In the genomic region with DNA sequence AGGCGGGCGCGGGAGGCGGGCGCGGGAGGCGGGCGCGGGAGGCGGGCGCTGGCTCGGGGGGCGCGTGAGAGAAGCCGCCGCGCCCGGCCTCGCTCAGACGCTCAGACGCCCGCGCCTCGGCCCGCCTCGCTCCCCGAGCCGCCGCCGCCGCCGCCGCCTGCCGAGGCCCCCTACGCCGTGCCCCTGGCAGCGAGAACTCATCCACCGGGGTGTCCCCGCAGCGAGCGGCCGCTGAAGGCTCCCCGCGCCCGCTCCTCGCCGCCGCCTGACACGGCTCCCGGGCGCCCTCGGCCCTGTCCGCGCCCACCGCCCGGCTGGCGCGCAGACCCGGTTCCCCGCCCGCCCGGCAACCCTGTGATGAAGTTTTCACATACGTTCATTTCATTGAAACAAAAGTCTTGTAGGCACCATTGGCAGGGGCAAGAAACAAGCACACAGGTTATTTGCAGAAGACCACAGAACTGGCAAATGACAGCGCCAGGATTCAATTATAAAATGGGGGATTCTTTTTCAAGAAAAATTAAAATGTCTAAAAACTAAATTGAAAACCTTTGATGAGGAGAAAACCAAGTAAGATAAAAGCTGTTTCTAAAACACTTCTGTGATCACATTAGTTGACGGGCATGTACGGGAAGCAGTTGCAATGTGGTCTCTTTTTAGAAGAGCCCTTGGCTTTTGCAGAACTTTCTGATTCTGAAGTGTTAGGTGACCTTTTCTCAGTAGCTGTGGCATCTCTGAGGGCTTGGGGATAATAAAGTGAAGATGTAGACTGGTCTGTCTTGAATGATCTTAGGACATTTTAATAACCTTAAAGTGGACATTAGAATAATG, we compare ENCODE assay signal across 11 cellular contexts. TPM values are rescaled to one million over a fixed set of nuclear protein-coding genes. Genes with fewer than 3 reads are reported as not detected.
DNase-seq lines count a peak whose midpoint lies in the region; ATAC-seq, FAIRE-seq and TF ChIP-seq lines count a peak whose summit lies in the region.
"Had no signal": no experiment of that assay in that cellular context is flagged by ENCODE, and none has a peak within 500 bp of the region (broad histone marks: within the 10 kb centered on the region; RNA-seq: fewer than 3 reads in every experiment).

No MANE protein-coding gene starts in this region.

- H3K27me3 Mint-ChIP-seq in H9 (ENCODE audit: low read depth): peaks cover 64% of the 10 kb centered on the region
- peaks cover 62% of the 10 kb centered on the region for H3K27me3 Mint-ChIP-seq in astrocyte (ENCODE audit: low read depth, unreplicated experiment)

- H3K4me2 ChIP-seq in H9 (ENCODE audit: insufficient read depth, insufficient read length, low read length) (no peak overlapping the region), astrocyte (ENCODE audit: low read length) (peak overlapping the region; percentile 80), mesendoderm (ENCODE audit: low read length) (no peak overlapping the region)

- no peaks in the 10 kb centered on the region for H3K23me2 ChIP-seq in H9 (ENCODE audit: insufficient read length, low read depth, low read length, poor library complexity, severe bottlenecking)

- H4K8ac ChIP-seq in H9 (replicated peaks; ENCODE audit: insufficient read length, low read depth, low read length) (no peak overlapping the region), mesendoderm (ENCODE audit: low read depth, low read length) (no peak overlapping the region)

- no peak for TF ChIP-seq CTCF in H9 (conservative IDR thresholded peaks at IDR 0.05)
- TF ChIP-seq CTCF in astrocyte (IDR thresholded peaks at IDR 0.05; ENCODE audit: insufficient read depth, low read depth, low read length): no peak
- no peak for TF ChIP-seq CTCF in upper lobe of right lung (IDR thresholded peaks at IDR 0.05)

- H3K27ac Mint-ChIP-seq in H9 (no peak overlapping the region), astrocyte (ENCODE audit: unreplicated experiment) (no peak overlapping the region)

- H3K4me1 ChIP-seq in ACC112 (ENCODE audit: control insufficient read depth, insufficient read depth, low read length, unreplicated experiment) (no peaks in the 10 kb centered on the region), H9 (ENCODE audit: insufficient read depth, low read length) (no peaks in the 10 kb centered on the region; the same call in 1 of the 2 replicates), astrocyte (ENCODE audit: insufficient read depth, low read length) (no peaks in the 10 kb centered on the region), mesendoderm (ENCODE audit: control insufficient read depth, low read depth, low read length) (no peaks in the 10 kb centered on the region), upper lobe of right lung (no peaks in the 10 kb centered on the region)

- H4K91ac ChIP-seq in H9 (ENCODE audit: insufficient read length, low read depth, low read length): no peak overlapping the region

- H4K20me1 ChIP-seq in H9 (ENCODE audit: control insufficient read depth, insufficient read depth, insufficient read length) (no peaks in the 10 kb centered on the region), astrocyte (ENCODE audit: insufficient read depth, low read length) (no peaks in the 10 kb centered on the region)

- H3K4ac ChIP-seq in H9 (ENCODE audit: low read depth, low read length) (no peak overlapping the region), mesendoderm (ENCODE audit: low read depth, low read length) (no peak overlapping the region)

- H3K9me3 ChIP-seq in H9 (ENCODE audit: control insufficient read depth, low read depth, low read length) (no peaks in the 10 kb centered on the region), astrocyte (ENCODE audit: insufficient read depth, low read depth, low read length) (no peaks in the 10 kb centered on the region), upper lobe of right lung (no peaks in the 10 kb centered on the region)
- H3K9me3 ChIP-seq: tibial nerve had no signal

- H3K36me3 ChIP-seq in ACC112 (ENCODE audit: insufficient read depth, low read length): no peaks in the 10 kb centered on the region
- H3K36me3 ChIP-seq in astrocyte (ENCODE audit: insufficient read depth, low read length): no peaks in the 10 kb centered on the region
- no peaks in the 10 kb centered on the region for H3K36me3 ChIP-seq in mesendoderm (ENCODE audit: control insufficient read depth, insufficient read depth, low read length)
- H3K36me3 ChIP-seq in upper lobe of right lung: no peaks in the 10 kb centered on the region
- H3K36me3 ChIP-seq: tibial nerve had no signal

- peaks cover 9 to 12% of the 10 kb centered on the region in 2 experiments for H3K9me3 Mint-ChIP-seq in H9
- H3K9me3 Mint-ChIP-seq in astrocyte (ENCODE audit: unreplicated experiment): no peaks in the 10 kb centered on the region

- H2BK15ac ChIP-seq in H9 (ENCODE audit: low read depth, low read length) (no peak overlapping the region), mesendoderm (replicated peaks; ENCODE audit: low read depth) (no peak overlapping the region)

- no peak overlapping the region for H2BK20ac ChIP-seq in H9 (ENCODE audit: low read depth, low read length, poor library complexity, severe bottlenecking)

- no peak overlapping the region for H3T11ph ChIP-seq in H9 (ENCODE audit: low read length)

- intact Hi-C loops in upper lobe of right lung (cut with DNase I): no loop called here

- H3K79me1 ChIP-seq in H9 (ENCODE audit: insufficient read depth, low read depth, low read length, poor library complexity, severe bottlenecking) (no peaks in the 10 kb centered on the region), mesendoderm (ENCODE audit: low read length) (no peaks in the 10 kb centered on the region)

- H3K4me3 Mint-ChIP-seq in H9 (peak overlapping the region; percentile 43 to 70), astrocyte (ENCODE audit: unreplicated experiment) (peak overlapping the region; percentile 62)

- H4K5ac ChIP-seq in H9 (ENCODE audit: insufficient read length, low read depth, low read length) (no peak overlapping the region), mesendoderm (ENCODE audit: low read length) (no peak overlapping the region)

- H3K9ac ChIP-seq in H9 (ENCODE audit: extremely low read depth, insufficient read length, low read length) (no peak overlapping the region), astrocyte (ENCODE audit: low read length) (no peak overlapping the region), mesendoderm (ENCODE audit: low read length) (no peak overlapping the region)

- no peak overlapping the region for H3K18ac ChIP-seq in H9 (ENCODE audit: insufficient read length, low read depth, low read length)
- H3K18ac ChIP-seq in mesendoderm (ENCODE audit: low read length): peak overlapping the region; percentile 92

- H2AFZ ChIP-seq in ACC112 (ENCODE audit: low read length, unreplicated experiment) (no peak overlapping the region), H9 (ENCODE audit: low read length) (no peak overlapping the region), astrocyte (ENCODE audit: low read depth, low read length) (peak overlapping the region; percentile 11)

- no peak for FAIRE-seq in astrocyte (lab: Jason Lieb, UNC)

- DNase-seq in H9 (no peak), astrocyte (ENCODE audit: low read depth) (no peak), mesendoderm (no peak), NCI-H524 (lab: John Stamatoyannopoulos, UW) (no peak), upper lobe of right lung (no peak), NCI-H2107 (lab: John Stamatoyannopoulos, UW) (no peak)
- DNase-seq: erythroblast had no signal

- no CpG with 5 or more reads among the region's 66 CpGs for WGBS in H9 (ENCODE audit: extremely low coverage, insufficient read length, low lambda C conversion rate)
- no CpG with 5 or more reads among the region's 66 CpGs for WGBS in mesendoderm (ENCODE audit: extremely low coverage, insufficient coverage, low lambda C conversion rate)

- no peak overlapping the region for H3K14ac ChIP-seq in H9 (ENCODE audit: insufficient read depth, low read length)

- H2AK5ac ChIP-seq in H9 (ENCODE audit: insufficient read length, low read length) (no peak overlapping the region), mesendoderm (ENCODE audit: low read length) (no peak overlapping the region)

- H3K4me1 Mint-ChIP-seq in H9: peaks cover 36 to 42% of the 10 kb centered on the region in 2 experiments
- no peaks in the 10 kb centered on the region for H3K4me1 Mint-ChIP-seq in astrocyte (ENCODE audit: low read depth, unreplicated experiment)

- H2BK120ac ChIP-seq in H9 (ENCODE audit: low read depth, low read length, poor library complexity, severe bottlenecking) (no peak overlapping the region), mesendoderm (ENCODE audit: low read depth, low read length) (no peak overlapping the region)

- H3K4me3 ChIP-seq in ACC112 (ENCODE audit: low read depth, low read length) (peak overlapping the region; percentile 47; the same call in 1 of the 2 replicates), astrocyte (ENCODE audit: insufficient read depth, low read depth, low read length) (peak overlapping the region; percentile 33), mesendoderm (ENCODE audit: low read length) (no peak overlapping the region), upper lobe of right lung (no peak overlapping the region)
- H3K4me3 ChIP-seq: lung had no signal

- H2BK12ac ChIP-seq in H9 (ENCODE audit: insufficient read length, low read depth, low read length): no peak overlapping the region

- H2BK5ac ChIP-seq in H9 (ENCODE audit: insufficient read length, low read length) (no peak overlapping the region), mesendoderm (ENCODE audit: low read length) (no peak overlapping the region)

- H3K56ac ChIP-seq in H9 (ENCODE audit: insufficient read length, low read depth, low read length) (no peak overlapping the region), mesendoderm (ENCODE audit: low read length) (peak overlapping the region; percentile 25)

- H3K23ac ChIP-seq in H9 (ENCODE audit: insufficient read length, low read depth, low read length) (no peak overlapping the region), mesendoderm (ENCODE audit: low read length) (no peak overlapping the region)

- ATAC-seq in upper lobe of right lung (no peak), HG03457 (IDR thresholded peaks at IDR 0.05; ENCODE audit: unreplicated experiment) (no peak)

- no peaks in the 10 kb centered on the region for H3K79me2 ChIP-seq in ACC112 (ENCODE audit: control insufficient read depth, insufficient read depth, low read length, unreplicated experiment)
- no peaks in the 10 kb centered on the region for H3K79me2 ChIP-seq in H9 (ENCODE audit: insufficient read depth, low read length)
- no peaks in the 10 kb centered on the region for H3K79me2 ChIP-seq in astrocyte (ENCODE audit: insufficient read depth, low read length)
- no peaks in the 10 kb centered on the region for H3K79me2 ChIP-seq in mesendoderm (ENCODE audit: control insufficient read depth, insufficient read depth, low read length)

- H3K27ac ChIP-seq in ACC112 (ENCODE audit: low read depth, low read length): no peak overlapping the region
- H3K27ac ChIP-seq in H9 (ENCODE audit: insufficient read length, low read depth, low read length): no peak overlapping the region
- no peak overlapping the region for H3K27ac ChIP-seq in astrocyte (ENCODE audit: low read depth, low read length)
- no peak overlapping the region for H3K27ac ChIP-seq in mesendoderm (ENCODE audit: low read depth, low read length)
- no peak overlapping the region for H3K27ac ChIP-seq in upper lobe of right lung
- H3K27ac ChIP-seq: tibial nerve had no signal

- H3K36me3 Mint-ChIP-seq in H9 (ENCODE audit: insufficient read depth in 1 of 3, low read depth in 3 of 3): peaks cover 7 to 16% (median 10%) of the 10 kb centered on the region in 3 experiments; a peak in 6 of 7 replicates
- H3K36me3 Mint-ChIP-seq in astrocyte (ENCODE audit: low read depth, unreplicated experiment): no peaks in the 10 kb centered on the region

- H3K27me3 ChIP-seq in ACC112 (ENCODE audit: insufficient read depth, low read length): peaks cover 88% of the 10 kb centered on the region
- no peaks in the 10 kb centered on the region; the same call in 1 of the 2 replicates for H3K27me3 ChIP-seq in H9 (ENCODE audit: insufficient read depth, low read length)
- peaks cover 37% of the 10 kb centered on the region for H3K27me3 ChIP-seq in astrocyte (ENCODE audit: insufficient read depth, low read length)
- peaks cover 6% of the 10 kb centered on the region for H3K27me3 ChIP-seq in mesendoderm (ENCODE audit: insufficient read depth, low read length, poor library complexity)
- peaks cover 65% of the 10 kb centered on the region for H3K27me3 ChIP-seq in upper lobe of right lung

RNA-seq across cellular contexts. Expression of a gene that starts 50.5 kb away (rescaled TPM):
- 0.18 TPM in 1 of 2 replicates, not detected in the other for total RNA-seq in H9 (2021)
- not detected in 2 replicates for total RNA-seq in astrocyte
- polyA plus RNA-seq in mesendoderm (2013, experiment 1 of 2): 0.17 TPM
- 0.32 TPM for polyA plus RNA-seq in mesendoderm (2013, experiment 2 of 2)
- total RNA-seq in upper lobe of right lung: not detected
- total RNA-seq: lung, tibial nerve had no signal

Comparison
In these comparisons a context has a peak if more than half of its experiments do, and no peak if none do; other contexts are left out.
1. H3K4me3 ChIP-seq: peak in ACC112 (single experiment) and astrocyte (single experiment); none in mesendoderm (single experiment) and upper lobe of right lung (single experiment).